In the genomic region with DNA sequence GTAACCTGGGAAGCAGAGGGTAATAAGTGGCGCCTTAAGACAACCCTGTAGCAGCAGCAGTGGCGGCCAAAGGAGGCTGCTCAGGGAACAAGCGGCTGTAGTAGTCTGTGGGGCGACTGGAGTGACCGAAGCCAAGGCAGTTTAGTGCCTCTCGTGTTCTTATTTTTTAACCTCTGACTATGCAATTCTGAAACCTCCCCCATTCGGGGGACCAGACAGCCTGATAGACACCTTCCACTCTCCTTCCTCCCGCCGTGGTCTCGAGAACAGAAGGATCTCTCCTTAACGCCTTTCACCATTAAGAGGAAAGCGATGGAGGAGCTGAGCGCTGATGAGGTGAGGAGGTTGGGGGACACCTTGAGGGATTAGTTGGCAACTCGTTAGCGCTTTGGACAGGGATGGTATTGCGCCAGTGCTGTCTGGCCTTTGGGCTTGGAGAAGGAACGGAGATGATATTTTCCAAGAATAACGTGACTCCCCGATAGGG, we compare ENCODE assay signal across 1 cellular context.
TF ChIP-seq lines count a peak whose summit lies in the region.

No MANE protein-coding gene starts in this region.

TF ChIP-seq in HepG2, 621 proteins besides CTCF, POLR2A, EP300 and RAD21 (continued from another document):
- TF ChIP-seq, protein P1, sequence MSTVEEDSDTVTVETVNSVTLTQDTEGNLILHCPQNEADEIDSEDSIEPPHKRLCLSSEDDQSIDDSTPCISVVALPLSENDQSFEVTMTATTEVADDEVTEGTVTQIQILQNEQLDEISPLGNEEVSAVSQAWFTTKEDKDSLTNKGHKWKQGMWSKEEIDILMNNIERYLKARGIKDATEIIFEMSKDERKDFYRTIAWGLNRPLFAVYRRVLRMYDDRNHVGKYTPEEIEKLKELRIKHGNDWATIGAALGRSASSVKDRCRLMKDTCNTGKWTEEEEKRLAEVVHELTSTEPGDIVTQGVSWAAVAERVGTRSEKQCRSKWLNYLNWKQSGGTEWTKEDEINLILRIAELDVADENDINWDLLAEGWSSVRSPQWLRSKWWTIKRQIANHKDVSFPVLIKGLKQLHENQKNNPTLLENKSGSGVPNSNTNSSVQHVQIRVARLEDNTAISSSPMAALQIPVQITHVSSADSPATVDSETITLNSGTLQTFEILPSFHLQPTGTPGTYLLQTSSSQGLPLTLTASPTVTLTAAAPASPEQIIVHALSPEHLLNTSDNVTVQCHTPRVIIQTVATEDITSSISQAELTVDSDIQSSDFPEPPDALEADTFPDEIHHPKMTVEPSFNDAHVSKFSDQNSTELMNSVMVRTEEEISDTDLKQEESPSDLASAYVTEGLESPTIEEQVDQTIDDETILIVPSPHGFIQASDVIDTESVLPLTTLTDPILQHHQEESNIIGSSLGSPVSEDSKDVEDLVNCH (CRISPR knock-in tag; IDR thresholded peaks at IDR 0.05): no peak
- TF ChIP-seq ZBTB7A (CRISPR knock-in tag; IDR thresholded peaks at IDR 0.05) (0 out of 2 replicates have a peak, but pooled peaks have one; percentile 1), FOSL1 (CRISPR knock-in tag; IDR thresholded peaks at IDR 0.05; ENCODE audit: borderline replicate concordance) (no peak), AGO2 (optimal IDR thresholded peaks at IDR 0.05; ENCODE audit: low read depth, low read length) (no peak), ZNF44 (CRISPR knock-in tag; IDR thresholded peaks at IDR 0.05) (no peak)
- TF ChIP-seq, protein P2, sequence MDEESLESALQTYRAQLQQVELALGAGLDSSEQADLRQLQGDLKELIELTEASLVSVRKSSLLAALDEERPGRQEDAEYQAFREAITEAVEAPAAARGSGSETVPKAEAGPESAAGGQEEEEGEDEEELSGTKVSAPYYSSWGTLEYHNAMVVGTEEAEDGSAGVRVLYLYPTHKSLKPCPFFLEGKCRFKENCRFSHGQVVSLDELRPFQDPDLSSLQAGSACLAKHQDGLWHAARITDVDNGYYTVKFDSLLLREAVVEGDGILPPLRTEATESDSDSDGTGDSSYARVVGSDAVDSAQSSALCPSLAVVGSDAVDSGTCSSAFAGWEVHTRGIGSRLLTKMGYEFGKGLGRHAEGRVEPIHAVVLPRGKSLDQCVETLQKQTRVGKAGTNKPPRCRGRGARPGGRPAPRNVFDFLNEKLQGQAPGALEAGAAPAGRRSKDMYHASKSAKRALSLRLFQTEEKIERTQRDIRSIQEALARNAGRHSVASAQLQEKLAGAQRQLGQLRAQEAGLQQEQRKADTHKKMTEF (CRISPR knock-in tag; IDR thresholded peaks at IDR 0.05): no peak
